ENCODE assay signal across 11 cellular contexts in the genomic region with DNA sequence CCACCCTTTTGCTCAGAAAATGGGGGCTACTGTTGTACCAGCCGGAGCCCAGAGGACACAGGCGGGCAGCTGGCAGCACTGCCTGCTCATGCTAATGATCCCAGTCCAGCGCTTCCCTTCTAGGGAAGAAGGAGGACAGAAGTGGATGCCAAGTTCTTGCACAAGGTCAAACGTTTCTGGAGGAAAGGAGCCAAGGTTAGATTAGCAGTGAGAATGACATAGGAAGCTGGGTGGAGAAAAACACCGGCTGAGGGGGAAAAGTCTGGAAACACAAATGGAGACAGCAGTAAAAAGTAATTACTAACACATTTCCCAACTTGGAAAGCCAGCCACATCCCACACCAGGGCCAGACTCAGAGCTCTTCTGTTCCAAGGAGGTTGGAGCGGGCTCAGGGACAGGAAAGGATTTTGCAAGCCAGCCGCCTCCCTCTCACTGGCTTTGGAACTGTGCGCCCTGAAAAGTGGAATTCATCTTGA.
DNase-seq lines count a peak whose midpoint lies in the region; TF ChIP-seq lines count a peak whose summit lies in the region.
"Had no signal": no experiment of that assay in that cellular context is flagged by ENCODE, and none has a peak within 500 bp of the region (broad histone marks: within the 10 kb centered on the region; RNA-seq: fewer than 3 reads in every experiment).

No MANE protein-coding gene starts in this region.

- no peaks in the 10 kb centered on the region for H3K9me3 Mint-ChIP-seq in MCF 10A (ENCODE audit: unreplicated experiment)
- no peaks in the 10 kb centered on the region for H3K9me3 Mint-ChIP-seq in progenitor cell of endocrine pancreas (ENCODE audit: low read depth)
- H3K9me3 Mint-ChIP-seq in chondrocyte (ENCODE audit: low read depth), result peaks cover 3% of the 10 kb centered on the region

- no peak overlapping the region for H3K9ac ChIP-seq in Karpas-422 (ENCODE audit: low read length)

- TF ChIP-seq CTCF in MCF 10A (IDR thresholded peaks at IDR 0.05; ENCODE audit: unreplicated experiment), result no peak
- no peak for TF ChIP-seq CTCF in hepatocyte (IDR thresholded peaks at IDR 0.05; ENCODE audit: poor library complexity)
- no peak for TF ChIP-seq CTCF in progenitor cell of endocrine pancreas (IDR thresholded peaks at IDR 0.05; ENCODE audit: unreplicated experiment)
- no peak for TF ChIP-seq CTCF in chondrocyte (IDR thresholded peaks at IDR 0.05)

- H3K4me1 ChIP-seq in hepatocyte (ENCODE audit: insufficient read depth), result peaks cover 16% of the 10 kb centered on the region
- no peaks in the 10 kb centered on the region for H3K4me1 ChIP-seq in Karpas-422 (ENCODE audit: low read length)

- H3K27me3 ChIP-seq in hepatocyte (no peaks in the 10 kb centered on the region), Karpas-422 (ENCODE audit: low read length) (no peaks in the 10 kb centered on the region)

- H3K9me2 ChIP-seq in hepatocyte (replicated peaks; ENCODE audit: insufficient read depth), result no peaks in the 10 kb centered on the region
- H3K9me2 ChIP-seq in Karpas-422 (replicated peaks; ENCODE audit: insufficient read depth, low read length), result no peaks in the 10 kb centered on the region

- BruUV-seq in MCF 10A (replicated peaks; lab: Mats Ljungman, UMichigan), result no TSS peak

- WGBS in hepatocyte (ENCODE audit: low lambda C conversion rate, missing lambda C conversion rate), result 44% methylated on average over 8 of the region's 8 CpGs

- H3K27me3 Mint-ChIP-seq in MCF 10A (ENCODE audit: insufficient read depth, unreplicated experiment), result no peaks in the 10 kb centered on the region
- peaks cover 5% of the 10 kb centered on the region for H3K27me3 Mint-ChIP-seq in progenitor cell of endocrine pancreas
- H3K27me3 Mint-ChIP-seq in chondrocyte (ENCODE audit: low read depth), result peaks cover 3% of the 10 kb centered on the region
- H3K27me3 Mint-ChIP-seq: CD4-positive, alpha-beta memory T cell had no signal

- H3K4me3 ChIP-seq in hepatocyte (no peak overlapping the region), Karpas-422 (ENCODE audit: low read length) (no peak overlapping the region)

- no peaks in the 10 kb centered on the region for H3K36me3 ChIP-seq in hepatocyte (replicated peaks; ENCODE audit: insufficient read depth, low read depth)
- H3K36me3 ChIP-seq in Karpas-422 (ENCODE audit: insufficient read depth, low read length), result no peaks in the 10 kb centered on the region

- intact Hi-C loops in MCF 10A (cut with micrococcal nuclease), result no loop called here

- POLR2A ChIA-PET in MCF 10A (lab: Yijun Ruan, JAX), result interaction anchor here (1.0 to 1.3 kb wide), 3 partner anchors 30 to 53 kb away, joined by 3 read pairs; no protein-coding TSS in a partner anchor

- H3K27ac Mint-ChIP-seq in MCF 10A (ENCODE audit: low read depth, unreplicated experiment) (no peak overlapping the region), progenitor cell of endocrine pancreas (no peak overlapping the region), chondrocyte (ENCODE audit: unreplicated experiment) (no peak overlapping the region)
- H3K27ac Mint-ChIP-seq: CD4-positive, alpha-beta memory T cell had no signal

- H3K4me1 Mint-ChIP-seq in MCF 10A (ENCODE audit: insufficient read depth, unreplicated experiment) (peaks cover 8% of the 10 kb centered on the region), progenitor cell of endocrine pancreas (ENCODE audit: low read depth) (peaks cover 23% of the 10 kb centered on the region), chondrocyte (ENCODE audit: low read depth) (peaks cover 10% of the 10 kb centered on the region)

- H2AFZ ChIP-seq in hepatocyte (peak overlapping the region; percentile 56), Karpas-422 (ENCODE audit: low read length) (no peak overlapping the region)

- H4K20me1 ChIP-seq in hepatocyte (ENCODE audit: insufficient read depth, poor library complexity, severe bottlenecking) (no peaks in the 10 kb centered on the region), Karpas-422 (ENCODE audit: insufficient read depth, low read depth, low read length) (no peaks in the 10 kb centered on the region)

- H3K36me3 Mint-ChIP-seq in MCF 10A (ENCODE audit: insufficient read depth, unreplicated experiment) (no peaks in the 10 kb centered on the region), progenitor cell of endocrine pancreas (ENCODE audit: insufficient read depth) (no peaks in the 10 kb centered on the region), chondrocyte (ENCODE audit: low read depth) (no peaks in the 10 kb centered on the region)
- H3K36me3 Mint-ChIP-seq: CD4-positive, alpha-beta memory T cell had no signal

- no peaks in the 10 kb centered on the region for H3K9me3 ChIP-seq in hepatocyte (ENCODE audit: low read depth)
- H3K9me3 ChIP-seq in Karpas-422 (ENCODE audit: low read length), result no peaks in the 10 kb centered on the region

- peak overlapping the region; percentile 63 for H3K4me2 ChIP-seq in hepatocyte
- H3K4me2 ChIP-seq in Karpas-422 (ENCODE audit: low read depth, low read length, poor library complexity, severe bottlenecking), result no peak overlapping the region

- CTCF ChIA-PET in MCF 10A (lab: Yijun Ruan, JAX), result no interaction called here

- DNase-seq in C1 segment of cervical spinal cord (lab: John Stamatoyannopoulos, UW) (peak in 11 of 14 donors; percentile 22 to 80 (median 49)), MCF 10A (ENCODE audit: unreplicated experiment) (peak; percentile 82), hepatocyte (ENCODE audit: low spot score) (peak; percentile 71), putamen (ENCODE audit: low spot score) (peak; percentile 55), progenitor cell of endocrine pancreas (ENCODE audit: low spot score, unreplicated experiment) (no peak), NOMO-1 treated with dmso at 0.1 percent for 144 hours (lab: John Stamatoyannopoulos, UW; ENCODE audit: unreplicated experiment) (no peak), Karpas-422 (no peak), chondrocyte (ENCODE audit: low spot score) (no peak)
- DNase-seq: CD4-positive, alpha-beta memory T cell; NCI-H2227 treated with DMSO at 0.1 percent for 48 hours had no signal

- H3K4me3 Mint-ChIP-seq in MCF 10A (ENCODE audit: unreplicated experiment) (no peak overlapping the region), progenitor cell of endocrine pancreas (ENCODE audit: low read depth) (no peak overlapping the region), chondrocyte (ENCODE audit: unreplicated experiment) (no peak overlapping the region)
- H3K4me3 Mint-ChIP-seq: CD4-positive, alpha-beta memory T cell had no signal

- H3K27ac ChIP-seq in hepatocyte, result peak overlapping the region; percentile 89
- H3K27ac ChIP-seq in Karpas-422 (ENCODE audit: low read length), result no peak overlapping the region
- H3K27ac ChIP-seq: VCaP had no signal

- H3K79me2 ChIP-seq in hepatocyte (no peaks in the 10 kb centered on the region), Karpas-422 (ENCODE audit: low read length) (no peaks in the 10 kb centered on the region)

Comparison
In these comparisons a context has a peak if more than half of its experiments do, and no peak if none do; other contexts are left out.
1. DNase-seq: peak in C1 segment of cervical spinal cord (11 of 14), MCF 10A (single experiment), hepatocyte (single experiment) and putamen (single experiment); none in progenitor cell of endocrine pancreas (single experiment), NOMO-1 treated with dmso at 0.1 percent for 144 hours (single experiment), Karpas-422 (single experiment) and chondrocyte (single experiment).